9 cellular contexts compared by ENCODE assay signal in genomic region chr16:526181-527014, GRCh38. TPM values are rescaled to one million over a fixed set of nuclear protein-coding genes. Genes with fewer than 3 reads are reported as not detected.
DNase-seq lines count a peak whose midpoint lies in the region; ATAC-seq and TF ChIP-seq lines count a peak whose summit lies in the region.
"Had no signal": no experiment of that assay in that cellular context is flagged by ENCODE, and none has a peak within 500 bp of the region (broad histone marks: within the 10 kb centered on the region; RNA-seq: fewer than 3 reads in every experiment).

No MANE protein-coding gene starts in this region.

- peaks cover 38 to 55% (median 44%) of the 10 kb centered on the region in 3 donors for H3K4me1 ChIP-seq in skeletal muscle tissue (ENCODE audit: control insufficient read depth in 3 of 3, insufficient read depth in 3 of 3, low read length in 3 of 3)

- peak overlapping the region; percentile 90 for H3K27ac ChIP-seq in skeletal muscle tissue (ENCODE audit: low read depth, low read length)

- DNase-seq in NCI-H2029 (lab: John Stamatoyannopoulos, UW) (peak; percentile 24), NCI-H2029 treated with DMSO at 0.1 percent for 48 hours (lab: John Stamatoyannopoulos, UW) (no peak), NAMALWA (ENCODE audit: low spot score) (peak; percentile 23), amniotic epithelial cell (ENCODE audit: low read depth) (peak; percentile 37), GM13977 (ENCODE audit: low spot score) (no peak)

- H3K4me3 ChIP-seq in iPS-11a (ENCODE audit: low read depth, low read length) (peak overlapping the region; percentile 72), skeletal muscle tissue (ENCODE audit: low read length in 3 of 3) (peak overlapping the region; percentile 79 to 87 (median 86))

- H3K9ac ChIP-seq in skeletal muscle tissue (ENCODE audit: low read depth in 1 of 3, low read length in 3 of 3) = peak overlapping the region; percentile 86 to 96 (median 93)

- no peak for ATAC-seq in GM19351 (IDR thresholded peaks at IDR 0.05; ENCODE audit: unreplicated experiment)

- H3K36me3 ChIP-seq in skeletal muscle tissue (ENCODE audit: control insufficient read depth in 3 of 3, insufficient read depth in 3 of 3, low read length in 3 of 3) = peaks cover 0 to 4% (median 4%) of the 10 kb centered on the region in 3 donors

- no peaks in the 10 kb centered on the region for H3K27me3 ChIP-seq in skeletal muscle tissue (ENCODE audit: control insufficient read depth in 3 of 3, insufficient read depth in 3 of 3, low read length in 3 of 3)

- in situ Hi-C loops in GM13977 (cut with MboI; ENCODE audit: low pct_unique_long_range_greater_than_20kb, low sequenced_read_pairs, unreplicated experiment) = no loop called here

- H3K9me3 ChIP-seq in skeletal muscle tissue (ENCODE audit: control insufficient read depth in 3 of 3, low read length in 3 of 3) = no peaks in the 10 kb centered on the region

- TF ChIP-seq CTCF in GM13977 (IDR thresholded peaks at IDR 0.05; ENCODE audit: extremely low read depth, insufficient read depth, missing control alignments) = no peak

RNA-seq across cellular contexts. Expression of gene CAPN15, which starts 1.1 kb away (rescaled TPM):
- total RNA-seq in skeletal muscle tissue = 9.9 TPM

RNA-seq across cellular contexts. Expression of gene PRR35, which starts 33.8 kb away (rescaled TPM):
- not detected for total RNA-seq in skeletal muscle tissue
- total RNA-seq: glomerular endothelial cell had no signal

RNA-seq across cellular contexts. Expression of gene NHLRC4, which starts 40.4 kb away (rescaled TPM):
- 1.6 TPM for total RNA-seq in skeletal muscle tissue

RNA-seq across cellular contexts. Expression of gene PIGQ, which starts 43.4 kb away (rescaled TPM):
- total RNA-seq in skeletal muscle tissue = 11.0 TPM

Comparison
In these comparisons a context has a peak if more than half of its experiments do, and no peak if none do; other contexts are left out.
1. DNase-seq: peak in NCI-H2029 (single experiment), NAMALWA (single experiment) and amniotic epithelial cell (single experiment); none in NCI-H2029 treated with DMSO at 0.1 percent for 48 hours (single experiment) and GM13977 (single experiment).